ENCODE assay signal across 16 cellular contexts in the genomic region with DNA sequence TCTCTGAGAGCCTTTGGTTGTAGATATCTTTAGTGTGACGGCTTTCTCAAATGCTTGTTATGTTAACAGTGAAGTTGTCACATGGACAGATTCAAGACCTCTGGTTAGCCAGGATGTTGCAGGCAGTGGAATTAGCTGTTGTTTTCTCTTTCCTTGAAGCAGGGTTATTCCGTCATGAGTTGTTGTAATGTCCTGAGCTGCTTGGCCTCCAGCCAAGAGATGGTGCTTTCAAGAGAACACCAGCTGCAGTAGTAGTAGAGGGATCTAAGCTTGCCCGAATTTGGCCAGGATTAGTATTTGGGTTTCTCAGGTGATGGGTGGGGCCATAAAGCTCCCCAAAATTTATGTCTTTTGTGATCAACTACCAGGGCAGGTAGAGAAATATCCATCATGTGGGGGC. TPM values are rescaled to one million over a fixed set of nuclear protein-coding genes. Genes with fewer than 3 reads are reported as not detected.
DNase-seq lines count a peak whose midpoint lies in the region; ATAC-seq and TF ChIP-seq lines count a peak whose summit lies in the region.
"Had no signal": no experiment of that assay in that cellular context is flagged by ENCODE, and none has a peak within 500 bp of the region (broad histone marks: within the 10 kb centered on the region; RNA-seq: fewer than 3 reads in every experiment).

No MANE protein-coding gene starts in this region.

- H3K4me1 ChIP-seq in left ventricle myocardium inferior (peaks cover 7% of the 10 kb centered on the region), Caco-2 (no peaks in the 10 kb centered on the region), vagina (no peaks in the 10 kb centered on the region)
- H3K4me1 ChIP-seq: gastroesophageal sphincter, sigmoid colon had no signal

- no peak overlapping the region for H3K4me3 Mint-ChIP-seq in Caco-2 (ENCODE audit: unreplicated experiment)

- DNase-seq in Right ventricle myocardium superior (no peak), left ventricle myocardium inferior (no peak), SHP77 (lab: John Stamatoyannopoulos, UW) (peak; percentile 82 to 86), fibroblast of villous mesenchyme (ENCODE audit: low read depth) (peak; percentile 85), coronary artery (ENCODE audit: low spot score) (no peak), Caco-2 (no peak), vagina (ENCODE audit: extremely low spot score in 2 of 2) (no peak)
- DNase-seq: activated CD4-positive, CD25-positive, alpha-beta regulatory T cell; activated gamma-delta T cell; GF-D8; NCI-H2107; SIG-M5; sigmoid colon; stimulated activated CD4-positive, alpha-beta T cell treated with anti-CD3 and anti-CD28 coated beads, Interleukin-4, amount 100 ng/mL, for 24 hours; substantia nigra had no signal

- no peak overlapping the region for H3K27ac ChIP-seq in left ventricle myocardium inferior (replicated peaks)
- H3K27ac ChIP-seq in coronary artery: no peak overlapping the region
- H3K27ac ChIP-seq in vagina: no peak overlapping the region
- H3K27ac ChIP-seq: gastroesophageal sphincter, sigmoid colon had no signal

- peak; percentile 48 for ATAC-seq in Right ventricle myocardium superior (ENCODE audit: poor library complexity)
- ATAC-seq: gastroesophageal sphincter had no signal

- CTCF ChIA-PET in Caco-2 (lab: Charles Lee): no interaction called here

- TF ChIP-seq CTCF in left ventricle myocardium inferior (IDR thresholded peaks at IDR 0.05; ENCODE audit: borderline replicate concordance) (no peak), fibroblast of villous mesenchyme (IDR thresholded peaks at IDR 0.05; ENCODE audit: insufficient read depth, low read depth, low read length) (no peak), coronary artery (IDR thresholded peaks at IDR 0.05) (no peak), Caco-2 (IDR thresholded peaks at IDR 0.05; ENCODE audit: insufficient read depth in 1 of 2, low read depth in 1 of 2, low read length in 1 of 2, severe bottlenecking in 1 of 2, unreplicated experiment in 1 of 2) (no peak), vagina (IDR thresholded peaks at IDR 0.05) (no peak)

- no peak for TF ChIP-seq POLR2A in vagina (IDR thresholded peaks at IDR 0.05)

- no peaks in the 10 kb centered on the region for H3K27me3 Mint-ChIP-seq in Caco-2 (ENCODE audit: insufficient read depth, unreplicated experiment)

- peaks cover 23% of the 10 kb centered on the region for H3K9me3 Mint-ChIP-seq in Caco-2 (ENCODE audit: unreplicated experiment)

- BruUV-seq in Caco-2 (replicated peaks; lab: Mats Ljungman, UMichigan): no TSS peak

- H3K36me3 ChIP-seq in left ventricle myocardium inferior (no peaks in the 10 kb centered on the region), Caco-2 (ENCODE audit: control insufficient read depth, insufficient read depth, low read length) (no peaks in the 10 kb centered on the region), vagina (no peaks in the 10 kb centered on the region)
- H3K36me3 ChIP-seq: gastroesophageal sphincter, sigmoid colon had no signal

- no peaks in the 10 kb centered on the region for H3K27me3 ChIP-seq in left ventricle myocardium inferior (ENCODE audit: low read depth)
- H3K27me3 ChIP-seq in Caco-2 (replicated peaks; ENCODE audit: control insufficient read depth, insufficient read depth, low read length): no peaks in the 10 kb centered on the region
- no peaks in the 10 kb centered on the region for H3K27me3 ChIP-seq in vagina
- H3K27me3 ChIP-seq: gastroesophageal sphincter, sigmoid colon had no signal

- no peaks in the 10 kb centered on the region for H3K4me1 Mint-ChIP-seq in Caco-2 (ENCODE audit: low read depth, unreplicated experiment)

- intact Hi-C loops in Right ventricle myocardium superior (cut with DNase I): no loop called here
- intact Hi-C loops in left ventricle myocardium inferior (cut with micrococcal nuclease): no loop called here
- intact Hi-C loops in Caco-2 (cut with micrococcal nuclease; ENCODE audit: unreplicated experiment): no loop called here
- intact Hi-C loops in vagina (cut with DNase I): no loop called here

- POLR2A ChIA-PET in Caco-2 (lab: Charles Lee): no interaction called here

- H3K9me3 ChIP-seq in left ventricle myocardium inferior (replicated peaks): peaks cover 29% of the 10 kb centered on the region
- peaks cover 9% of the 10 kb centered on the region; the same call in 1 of the 2 replicates for H3K9me3 ChIP-seq in Caco-2
- H3K9me3 ChIP-seq in vagina: peaks cover 11% of the 10 kb centered on the region
- H3K9me3 ChIP-seq: sigmoid colon had no signal

- no peaks in the 10 kb centered on the region for H3K36me3 Mint-ChIP-seq in Caco-2 (ENCODE audit: insufficient read depth, unreplicated experiment)

- H3K27ac Mint-ChIP-seq in Caco-2 (ENCODE audit: unreplicated experiment): no peak overlapping the region

- no peak overlapping the region for H3K4me3 ChIP-seq in left ventricle myocardium inferior
- H3K4me3 ChIP-seq in fibroblast of villous mesenchyme (ENCODE audit: low read depth, low read length): no peak overlapping the region
- H3K4me3 ChIP-seq in coronary artery: no peak overlapping the region
- H3K4me3 ChIP-seq in Caco-2 (ENCODE audit: low read depth, low read length): no peak overlapping the region
- H3K4me3 ChIP-seq in vagina: no peak overlapping the region
- H3K4me3 ChIP-seq: gastroesophageal sphincter, sigmoid colon had no signal

RNA-seq across cellular contexts. Expression of a gene that starts 13.4 kb away (rescaled TPM):
- total RNA-seq in Right ventricle myocardium superior (4.3 TPM), left ventricle myocardium inferior (4.8 TPM), fibroblast of villous mesenchyme (under 0.01 and 0.64 TPM in 2 replicates), Caco-2 (2022) (0.91 and 1.0 TPM in 2 replicates), vagina (2.2 TPM)

Comparison
In these comparisons a context has a peak if more than half of its experiments do, and no peak if none do; other contexts are left out.
1. DNase-seq: peak in SHP77 (2 of 2) and fibroblast of villous mesenchyme (single experiment); none in Right ventricle myocardium superior (single experiment), left ventricle myocardium inferior (single experiment), coronary artery (single experiment), Caco-2 (0 of 2) and vagina (0 of 2).